In the genomic region with DNA sequence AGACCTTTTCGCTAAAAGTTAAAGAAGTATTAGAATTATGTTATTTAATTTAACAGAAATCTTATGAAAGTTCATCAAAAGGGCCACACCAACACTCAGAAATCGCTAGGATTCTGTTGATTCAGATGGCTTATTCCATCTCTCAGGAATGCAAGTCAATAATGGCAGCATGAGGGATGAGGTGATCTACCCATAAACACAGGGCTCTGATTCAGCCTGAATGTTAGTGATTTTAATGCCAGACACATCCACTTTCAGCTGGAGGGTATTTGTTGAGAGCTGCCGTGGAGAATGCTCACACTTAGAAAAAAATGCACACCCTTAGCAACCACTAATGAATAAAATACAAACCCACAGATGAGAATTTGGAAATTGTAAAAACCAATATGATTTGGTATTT, we compare ENCODE assay signal across 14 cellular contexts.
DNase-seq lines count a peak whose midpoint lies in the region; ATAC-seq and TF ChIP-seq lines count a peak whose summit lies in the region.
"Had no signal": no experiment of that assay in that cellular context is flagged by ENCODE, and none has a peak within 500 bp of the region (broad histone marks: within the 10 kb centered on the region; RNA-seq: fewer than 3 reads in every experiment).

No MANE protein-coding gene starts in this region.

- DNase-seq in GM04504 (ENCODE audit: low read depth) (peak; percentile 78), RPMI7951 (ENCODE audit: low read depth) (peak; percentile 55), fibroblast of the aortic adventitia (ENCODE audit: low read depth) (peak; percentile 53), sciatic nerve (ENCODE audit: low spot score) (no peak), globus pallidus (ENCODE audit: low spot score) (no peak), COLO668 (lab: John Stamatoyannopoulos, UW; ENCODE audit: unreplicated experiment) (no peak)
- DNase-seq in activated naive CD4-positive, alpha-beta T cell (lab: John Stamatoyannopoulos, UW), result no peak
- no peak for DNase-seq in activated effector memory CD4-positive, alpha-beta T cell treated with Interleukin-2 at 50 U/mL for 16 hours
- DNase-seq: activated T-cell treated with anti-CD3 and anti-CD28 coated beads, Interleukin-2, amount 50 U/mL, for 72 hours; DMS53; NCI-H1694; RPMI8226; uterus had no signal

- peak; percentile 52 for ATAC-seq in sciatic nerve
- ATAC-seq: activated T-cell treated with anti-CD3 and anti-CD28 coated beads, Interleukin-2, amount 50 U/mL, for 72 hours had no signal

- intact Hi-C loops in sciatic nerve (cut with DNase I), result no loop called here

- H3K4me3 ChIP-seq in fibroblast of the aortic adventitia (ENCODE audit: low read depth, low read length), result no peak overlapping the region
- H3K4me3 ChIP-seq: skin epidermis, uterus had no signal

- no peak for TF ChIP-seq CTCF in fibroblast of the aortic adventitia (IDR thresholded peaks at IDR 0.05; ENCODE audit: insufficient read depth, low read length)

Comparison
In these comparisons a context has a peak if more than half of its experiments do, and no peak if none do; other contexts are left out.
1. DNase-seq: peak in GM04504 (single experiment), RPMI7951 (single experiment) and fibroblast of the aortic adventitia (single experiment); none in sciatic nerve (single experiment), globus pallidus (single experiment), activated naive CD4-positive, alpha-beta T cell (0 of 4), activated effector memory CD4-positive, alpha-beta T cell treated with Interleukin-2 at 50 U/mL for 16 hours (single experiment) and COLO668 (single experiment).